26 cellular contexts compared by ENCODE assay signal in the genomic region with DNA sequence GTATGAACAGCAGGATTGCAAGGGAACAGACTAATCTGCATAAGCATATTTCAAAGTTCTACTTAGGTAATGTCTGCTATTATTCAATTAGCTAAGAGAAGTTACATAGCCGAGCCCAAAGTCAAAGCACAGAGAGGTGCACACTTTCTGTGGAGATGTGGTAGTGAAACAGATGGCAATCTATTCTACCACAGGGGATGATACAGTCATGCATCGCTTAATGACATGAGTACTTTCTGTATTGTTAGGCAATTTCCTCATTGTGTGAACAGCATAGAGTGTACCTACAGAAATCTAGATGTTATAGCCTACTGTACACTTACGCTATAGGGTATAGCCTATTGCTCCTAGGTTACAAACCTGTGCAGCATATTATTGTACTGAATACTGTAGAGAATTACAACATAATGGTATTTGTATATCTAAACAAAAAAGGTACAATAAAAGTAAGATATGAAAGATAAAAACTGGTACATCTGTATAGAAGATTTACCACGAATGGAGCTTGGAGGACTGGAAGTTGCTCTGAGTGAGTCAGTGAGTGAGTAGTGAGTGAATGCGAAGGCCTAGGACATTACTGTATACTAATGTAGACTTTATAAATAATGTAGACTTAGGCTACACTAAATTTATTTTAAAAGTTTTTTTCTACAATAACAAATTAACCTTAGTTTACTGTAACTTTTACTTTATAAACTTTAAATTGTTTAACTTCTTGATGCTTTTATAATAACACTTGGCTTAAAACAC.
DNase-seq lines count a peak whose midpoint lies in the region; ATAC-seq and TF ChIP-seq lines count a peak whose summit lies in the region.
"Had no signal": no experiment of that assay in that cellular context is flagged by ENCODE, and none has a peak within 500 bp of the region (broad histone marks: within the 10 kb centered on the region; RNA-seq: fewer than 3 reads in every experiment).

No MANE protein-coding gene starts in this region.

- H3K4me3 ChIP-seq in epithelial cell of esophagus (ENCODE audit: low read length) (no peak overlapping the region), mucosa of descending colon (no peak overlapping the region)
- H3K4me3 ChIP-seq: A549, cardiac muscle cell, psoas muscle had no signal

- no peaks in the 10 kb centered on the region for H3K36me3 ChIP-seq in mucosa of descending colon (ENCODE audit: low read depth)
- H3K36me3 ChIP-seq: cardiac muscle cell, neutrophil had no signal

- no peak overlapping the region for H3K27ac Mint-ChIP-seq in activated T-cell treated with anti-CD3 and anti-CD28 coated beads, Interleukin-2, amount 50 U/mL, for 72 hours
- H3K27ac Mint-ChIP-seq: activated naive CD4-positive, alpha-beta T cell treated with anti-CD3 and anti-CD28 coated beads, Interleukin-2, amount 10 ng/mL, durations not matched to agents 7 days and 5 days; B cell; CD8-positive, alpha-beta memory T cell; dendritic cell treated with granulocyte-macrophage colony-stimulating factor and Interleukin-4, amounts not matched to agents 40 ng/mL and 50 ng/mL, for 4 days; memory B cell; T-helper 1 cell treated with Interleukin-12 subunit alpha and Interleukin-12 subunit beta and Interleukin-4 antibody, amounts not matched to agents 30 μg/mL and 1 μg/mL, for 36 hours; type B pancreatic cell had no signal

- H3K27me3 Mint-ChIP-seq in activated T-cell treated with anti-CD3 and anti-CD28 coated beads, Interleukin-2, amount 50 U/mL, for 72 hours (ENCODE audit: low read depth), result no peaks in the 10 kb centered on the region
- H3K27me3 Mint-ChIP-seq: activated naive CD4-positive, alpha-beta T cell treated with anti-CD3 and anti-CD28 coated beads, Interleukin-2, amount 10 ng/mL, durations not matched to agents 7 days and 5 days; B cell; CD8-positive, alpha-beta memory T cell; dendritic cell treated with granulocyte-macrophage colony-stimulating factor and Interleukin-4, amounts not matched to agents 40 ng/mL and 50 ng/mL, for 4 days; memory B cell; type B pancreatic cell had no signal

- TF ChIP-seq CTCF in epithelial cell of esophagus (IDR thresholded peaks at IDR 0.05; ENCODE audit: insufficient read depth, low read depth, low read length, missing control alignments) (no peak), mucosa of descending colon (IDR thresholded peaks at IDR 0.05) (no peak)

- no peak for DNase-seq in activated T-cell treated with anti-CD3 and anti-CD28 coated beads, Interleukin-2, amount 50 U/mL, for 72 hours
- DNase-seq in activated T-cell treated with anti-CD3 and anti-CD28 coated beads for 4 hours, result no peak
- peak; percentile 73 for DNase-seq in NCI-H345 (lab: John Stamatoyannopoulos, UW)
- DNase-seq in epithelial cell of esophagus (ENCODE audit: low read depth), result peak; percentile 5
- DNase-seq in mucosa of descending colon, result no peak
- DNase-seq in amygdala (lab: John Stamatoyannopoulos, UW), result no peak
- DNase-seq in effector CD8-positive, alpha-beta T cell (lab: John Stamatoyannopoulos, UW), result no peak
- DNase-seq: activated CD4-positive, alpha-beta T cell treated with anti-CD3 and anti-CD28 coated beads for 4 hours; activated naive CD4-positive, alpha-beta T cell treated with anti-CD3 and anti-CD28 coated beads, Interleukin-2, amount 10 ng/mL, durations not matched to agents 7 days and 5 days; activated T-cell treated with anti-CD3 and anti-CD28 coated beads, Interleukin-2, amount 50 U/mL, for 48 hours; anterior cingulate cortex; CD8-positive, alpha-beta memory T cell; head of caudate nucleus; left colon; NCI-H187; NCI-H446; psoas muscle had no signal

- peaks cover 5 to 24% of the 10 kb centered on the region in 2 donors for H3K36me3 Mint-ChIP-seq in activated T-cell treated with anti-CD3 and anti-CD28 coated beads, Interleukin-2, amount 50 U/mL, for 72 hours (ENCODE audit: insufficient read depth in 2 of 2)
- H3K36me3 Mint-ChIP-seq: activated naive CD4-positive, alpha-beta T cell treated with anti-CD3 and anti-CD28 coated beads, Interleukin-2, amount 10 ng/mL, durations not matched to agents 7 days and 5 days had no signal

- H3K9me3 ChIP-seq in mucosa of descending colon, result peaks cover 10% of the 10 kb centered on the region
- H3K9me3 ChIP-seq: neutrophil had no signal

- no peak overlapping the region for H3K4me3 Mint-ChIP-seq in activated T-cell treated with anti-CD3 and anti-CD28 coated beads, Interleukin-2, amount 50 U/mL, for 72 hours
- H3K4me3 Mint-ChIP-seq: activated naive CD4-positive, alpha-beta T cell treated with anti-CD3 and anti-CD28 coated beads, Interleukin-2, amount 10 ng/mL, durations not matched to agents 7 days and 5 days; B cell; CD8-positive, alpha-beta memory T cell; dendritic cell treated with granulocyte-macrophage colony-stimulating factor and Interleukin-4, amounts not matched to agents 40 ng/mL and 50 ng/mL, for 4 days; memory B cell; T-helper 1 cell treated with Interleukin-12 subunit alpha and Interleukin-12 subunit beta and Interleukin-4 antibody, amounts not matched to agents 30 μg/mL and 1 μg/mL, for 36 hours; type B pancreatic cell had no signal

- H3K4me1 Mint-ChIP-seq in activated T-cell treated with anti-CD3 and anti-CD28 coated beads, Interleukin-2, amount 50 U/mL, for 72 hours (ENCODE audit: low read depth), result no peaks in the 10 kb centered on the region
- H3K4me1 Mint-ChIP-seq: activated naive CD4-positive, alpha-beta T cell treated with anti-CD3 and anti-CD28 coated beads, Interleukin-2, amount 10 ng/mL, durations not matched to agents 7 days and 5 days; B cell; memory B cell had no signal

- peaks cover 8 to 12% of the 10 kb centered on the region in 2 donors for H3K9me3 Mint-ChIP-seq in activated T-cell treated with anti-CD3 and anti-CD28 coated beads, Interleukin-2, amount 50 U/mL, for 72 hours

- intact Hi-C loops in mucosa of descending colon (cut with DNase I, micrococcal nuclease), result no loop called here

- H3K4me1 ChIP-seq in mucosa of descending colon (ENCODE audit: low read depth), result no peaks in the 10 kb centered on the region
- H3K4me1 ChIP-seq: A549, psoas muscle had no signal

- ATAC-seq in activated T-cell treated with anti-CD3 and anti-CD28 coated beads, Interleukin-2, amount 50 U/mL, for 72 hours (replicated peaks in 1 of 2), result peak; percentile 61 to 69
- no peak for ATAC-seq in mucosa of descending colon
- no peak for ATAC-seq in HG02623 (IDR thresholded peaks at IDR 0.05; ENCODE audit: unreplicated experiment)
- ATAC-seq: A549, left colon, psoas muscle had no signal

Comparison
In these comparisons a context has a peak if more than half of its experiments do, and no peak if none do; other contexts are left out.
1. ATAC-seq: peak in activated T-cell treated with anti-CD3 and anti-CD28 coated beads, Interleukin-2, amount 50 U/mL, for 72 hours (2 of 2); none in mucosa of descending colon (single experiment) and HG02623 (single experiment).
2. DNase-seq: peak in NCI-H345 (single experiment) and epithelial cell of esophagus (single experiment); none in activated T-cell treated with anti-CD3 and anti-CD28 coated beads, Interleukin-2, amount 50 U/mL, for 72 hours (0 of 2), activated T-cell treated with anti-CD3 and anti-CD28 coated beads for 4 hours (single experiment), mucosa of descending colon (0 of 3), amygdala (0 of 56) and effector CD8-positive, alpha-beta T cell (single experiment).